Comparison of ENCODE assay signal across 15 cellular contexts in genomic region chr11:57562596-57562995, GRCh38. TPM values are rescaled to one million over a fixed set of nuclear protein-coding genes. Genes with fewer than 3 reads are reported as not detected.
A peak's percentile ranks its signal among the peaks of the same experiment; 100 is the strongest.
DNase-seq lines count a peak whose midpoint lies in the region; ATAC-seq and TF ChIP-seq lines count a peak whose summit lies in the region.
"Had no signal": no experiment of that assay in that cellular context is flagged by ENCODE, and none has a peak within 500 bp of the region (broad histone marks: within the 10 kb centered on the region; RNA-seq: fewer than 3 reads in every experiment).

No MANE protein-coding gene starts in this region.

- H3K4me1 ChIP-seq in CD4-positive, CD25-positive, alpha-beta regulatory T cell (ENCODE audit: control insufficient read depth, insufficient read depth, low read length, poor library complexity, severe bottlenecking): peaks cover 41% of the 10 kb centered on the region
- H3K4me1 ChIP-seq in CD8-positive, alpha-beta T cell (ENCODE audit: insufficient read depth, low read length): peaks cover 25% of the 10 kb centered on the region

- no peak for DNase-seq in CD4-positive, CD25-positive, alpha-beta regulatory T cell
- no peak for DNase-seq in CD8-positive, alpha-beta T cell
- DNase-seq in SW480 (ENCODE audit: low spot score) (peak; percentile 20), epithelial cell of esophagus (ENCODE audit: low read depth) (peak; percentile 36), ecto neural progenitor cell (ENCODE audit: low spot score) (no peak), LoVo (ENCODE audit: low spot score) (no peak), glomerular visceral epithelial cell (ENCODE audit: extremely low spot score) (no peak)
- DNase-seq: amygdala, HFFc6, RPMI8226, thyroid gland had no signal

- intact Hi-C loops in CD8-positive, alpha-beta T cell (cut with DNase I, micrococcal nuclease): loop anchor here in 1 of 2 experiments (10.0 kb wide), 1 partner anchor 68 kb away; no protein-coding TSS in a partner anchor

- POLR2A ChIA-PET in CD8-positive, alpha-beta T cell (lab: Charles Lee): no interaction called here

- ATAC-seq in CD4-positive, CD25-positive, alpha-beta regulatory T cell (ENCODE audit: low read depth in 2 of 2): no peak
- ATAC-seq in CD8-positive, alpha-beta T cell: no peak
- ATAC-seq in GM21423 (IDR thresholded peaks at IDR 0.05; ENCODE audit: unreplicated experiment): no peak

- H3K27ac Mint-ChIP-seq in CD4-positive, CD25-positive, alpha-beta regulatory T cell: peak overlapping the region; percentile 52 to 84 (median 81)
- H3K27ac Mint-ChIP-seq in CD8-positive, alpha-beta T cell: peak overlapping the region; percentile 77
- H3K27ac Mint-ChIP-seq: HFFc6, mesothelial cell of epicardium had no signal

- H3K27me3 Mint-ChIP-seq in CD4-positive, CD25-positive, alpha-beta regulatory T cell: no peaks in the 10 kb centered on the region
- no peaks in the 10 kb centered on the region for H3K27me3 Mint-ChIP-seq in CD8-positive, alpha-beta T cell (ENCODE audit: low read depth)
- H3K27me3 Mint-ChIP-seq: dendritic cell treated with granulocyte-macrophage colony-stimulating factor and Interleukin-4, amounts not matched to agents 40 ng/mL and 50 ng/mL, for 4 days had no signal

- H3K4me3 ChIP-seq in CD4-positive, CD25-positive, alpha-beta regulatory T cell (ENCODE audit: low read depth, low read length): no peak overlapping the region
- H3K4me3 ChIP-seq in CD8-positive, alpha-beta T cell (ENCODE audit: low read depth, low read length): no peak overlapping the region
- no peak overlapping the region for H3K4me3 ChIP-seq in epithelial cell of esophagus (ENCODE audit: low read length)
- H3K4me3 ChIP-seq: thyroid gland had no signal

- no peaks in the 10 kb centered on the region for H3K9me3 Mint-ChIP-seq in CD4-positive, CD25-positive, alpha-beta regulatory T cell
- no peaks in the 10 kb centered on the region for H3K9me3 Mint-ChIP-seq in CD8-positive, alpha-beta T cell
- H3K9me3 Mint-ChIP-seq: dendritic cell treated with granulocyte-macrophage colony-stimulating factor and Interleukin-4, amounts not matched to agents 40 ng/mL and 50 ng/mL, for 4 days; HFFc6; mesothelial cell of epicardium had no signal

- H3K4me1 Mint-ChIP-seq in CD4-positive, CD25-positive, alpha-beta regulatory T cell: peaks cover 10 to 69% (median 43%) of the 10 kb centered on the region in 4 donors
- H3K4me1 Mint-ChIP-seq in CD8-positive, alpha-beta T cell (ENCODE audit: low read depth): peaks cover 55% of the 10 kb centered on the region

- no peak for TF ChIP-seq CTCF in CD8-positive, alpha-beta T cell (IDR thresholded peaks at IDR 0.05)
- no peak for TF ChIP-seq CTCF in epithelial cell of esophagus (IDR thresholded peaks at IDR 0.05; ENCODE audit: insufficient read depth, low read depth, low read length, missing control alignments)

- peaks cover 26% of the 10 kb centered on the region for H3K36me3 Mint-ChIP-seq in CD4-positive, CD25-positive, alpha-beta regulatory T cell
- H3K36me3 Mint-ChIP-seq in CD8-positive, alpha-beta T cell: peaks cover 56% of the 10 kb centered on the region

- no peaks in the 10 kb centered on the region for H3K9me3 ChIP-seq in CD4-positive, CD25-positive, alpha-beta regulatory T cell (ENCODE audit: control insufficient read depth in 2 of 2, low read length in 2 of 2)
- H3K9me3 ChIP-seq in CD8-positive, alpha-beta T cell (ENCODE audit: low read length): no peaks in the 10 kb centered on the region
- H3K9me3 ChIP-seq: thyroid gland had no signal

- no peaks in the 10 kb centered on the region for H3K27me3 ChIP-seq in CD4-positive, CD25-positive, alpha-beta regulatory T cell (ENCODE audit: control insufficient read depth, insufficient read depth, low read length)
- no peaks in the 10 kb centered on the region for H3K27me3 ChIP-seq in CD8-positive, alpha-beta T cell (ENCODE audit: insufficient read depth, low read length)
- H3K27me3 ChIP-seq: thyroid gland had no signal

- CTCF ChIA-PET in CD8-positive, alpha-beta T cell (lab: Charles Lee): interaction anchor here (0.7 to 2.2 kb wide), 4 partner anchors 11 to 105 kb away, joined by 3 to 7 read pairs (median 4); no protein-coding TSS in a partner anchor

- H3K36me3 ChIP-seq in CD4-positive, CD25-positive, alpha-beta regulatory T cell (ENCODE audit: control insufficient read depth, insufficient read depth, low read length): peaks cover 40% of the 10 kb centered on the region
- H3K36me3 ChIP-seq in CD8-positive, alpha-beta T cell (ENCODE audit: insufficient read depth, low read length): peaks cover 27% of the 10 kb centered on the region

- no peak overlapping the region for H3K27ac ChIP-seq in CD4-positive, CD25-positive, alpha-beta regulatory T cell (ENCODE audit: insufficient read depth, low read length, poor library complexity, severe bottlenecking)
- no peak overlapping the region for H3K27ac ChIP-seq in CD8-positive, alpha-beta T cell (ENCODE audit: low read depth, low read length)
- H3K27ac ChIP-seq: thyroid gland had no signal

- peak overlapping the region in 3 of 4 donors; percentile 14 to 84 (median 61) for H3K4me3 Mint-ChIP-seq in CD4-positive, CD25-positive, alpha-beta regulatory T cell
- H3K4me3 Mint-ChIP-seq in CD8-positive, alpha-beta T cell: peak overlapping the region; percentile 3
- H3K4me3 Mint-ChIP-seq: dendritic cell treated with granulocyte-macrophage colony-stimulating factor and Interleukin-4, amounts not matched to agents 40 ng/mL and 50 ng/mL, for 4 days; HFFc6; mesothelial cell of epicardium had no signal

RNA-seq across cellular contexts. Expression of gene UBE2L6, which starts 4.9 kb away (rescaled TPM):
- 103 TPM for total RNA-seq in CD4-positive, CD25-positive, alpha-beta regulatory T cell
- polyA plus RNA-seq in CD4-positive, CD25-positive, alpha-beta regulatory T cell: 100 to 1,000 TPM; 277 to 406 (median 320) TPM
- total RNA-seq in CD8-positive, alpha-beta T cell: 10 to 100 TPM; 44.4 to 47.2 TPM

RNA-seq across cellular contexts. Expression of gene SMTNL1, which starts 25.2 kb away (rescaled TPM):
- total RNA-seq in CD4-positive, CD25-positive, alpha-beta regulatory T cell: not detected
- polyA plus RNA-seq in CD4-positive, CD25-positive, alpha-beta regulatory T cell: under 1 TPM in 2 of 4 donors, not detected in 2; 0.21 to 0.36 TPM
- not detected for total RNA-seq in CD8-positive, alpha-beta T cell
- total RNA-seq: HFFc6, HT1080, mesothelial cell of epicardium, thyroid gland had no signal

RNA-seq across cellular contexts. Expression of gene TIMM10, which starts 32.0 kb away (rescaled TPM):
- 21.2 TPM for total RNA-seq in CD4-positive, CD25-positive, alpha-beta regulatory T cell
- 10 to 100 TPM; 52.1 to 84.7 (median 65.7) TPM for polyA plus RNA-seq in CD4-positive, CD25-positive, alpha-beta regulatory T cell
- 10 to 100 TPM; 16.4 to 18.9 TPM for total RNA-seq in CD8-positive, alpha-beta T cell

RNA-seq across cellular contexts. Expression of gene SERPING1, which starts 34.9 kb away (rescaled TPM):
- 1.1 TPM for total RNA-seq in CD4-positive, CD25-positive, alpha-beta regulatory T cell
- not detected for polyA plus RNA-seq in CD4-positive, CD25-positive, alpha-beta regulatory T cell
- total RNA-seq in CD8-positive, alpha-beta T cell: not detected
- total RNA-seq: HT1080 had no signal

RNA-seq across cellular contexts. Expression of gene SLC43A1, which starts 47.1 kb away (rescaled TPM):
- total RNA-seq in CD4-positive, CD25-positive, alpha-beta regulatory T cell: 12.8 TPM
- 10 to 100 TPM; 22.9 to 29.9 (median 26.2) TPM for polyA plus RNA-seq in CD4-positive, CD25-positive, alpha-beta regulatory T cell
- total RNA-seq in CD8-positive, alpha-beta T cell: 1 to 10 TPM; 4.4 to 7.5 TPM

Comparison
In these comparisons a context has a peak if more than half of its experiments do, and no peak if none do; other contexts are left out.
1. DNase-seq: peak in SW480 (single experiment) and epithelial cell of esophagus (single experiment); none in CD4-positive, CD25-positive, alpha-beta regulatory T cell (0 of 3), CD8-positive, alpha-beta T cell (0 of 7), ecto neural progenitor cell (single experiment), LoVo (single experiment) and glomerular visceral epithelial cell (single experiment).